ENCODE assay signal across 23 cellular contexts in the genomic region with DNA sequence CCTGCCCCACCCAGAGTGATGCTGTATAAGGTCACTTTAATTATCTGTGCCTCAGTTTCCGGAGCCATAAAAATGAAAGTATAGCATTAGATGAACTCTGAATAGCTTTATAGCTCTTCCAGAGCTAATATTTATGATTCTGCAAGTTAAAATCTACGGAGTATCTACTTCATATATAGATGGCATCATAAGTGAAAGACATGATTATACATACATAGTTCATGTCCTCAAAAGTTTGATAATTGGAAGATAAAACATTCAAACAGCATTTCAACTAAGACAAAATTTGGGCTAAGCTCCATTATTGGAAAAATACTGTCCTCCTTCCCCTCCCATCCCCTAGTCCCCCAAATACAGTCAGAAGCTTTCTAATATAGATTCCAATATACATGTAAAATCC.
"Had no signal": no experiment of that assay in that cellular context is flagged by ENCODE, and none has a peak within 500 bp of the region (broad histone marks: within the 10 kb centered on the region; RNA-seq: fewer than 3 reads in every experiment).

No MANE protein-coding gene starts in this region.

- H3K27ac Mint-ChIP-seq: endodermal cell; stimulated activated naive B cell treated with anti-CD40 and anti-IgM and Interleukin-4, amounts not matched to agents 10 μg/mL and 1 μg/mL and 100 μg/mL, for 72 hours had no signal

- H3K27me3 ChIP-seq: sigmoid colon, testis, tibial nerve, upper lobe of right lung, vagina had no signal

- H3K9me3 Mint-ChIP-seq: endodermal cell; neural crest cell; stimulated activated naive B cell treated with anti-CD40 and anti-IgM and Interleukin-4, amounts not matched to agents 10 μg/mL and 1 μg/mL and 100 μg/mL, for 72 hours; stimulated activated naive CD8-positive, alpha-beta T cell treated with anti-CD3 and anti-CD28 coated beads, Interleukin-15, amount 100 ng/mL, for 72 hours had no signal

- H3K27me3 Mint-ChIP-seq: stimulated activated naive B cell treated with anti-CD40 and anti-IgM and Interleukin-4, amounts not matched to agents 10 μg/mL and 1 μg/mL and 100 μg/mL, for 72 hours; stimulated activated naive CD8-positive, alpha-beta T cell treated with anti-CD3 and anti-CD28 coated beads, Interleukin-15, amount 100 ng/mL, for 72 hours had no signal

- FAIRE-seq: endothelial cell of umbilical vein had no signal

- H3K27ac ChIP-seq: foreskin keratinocyte, left ventricle myocardium inferior, lower lobe of right lung, sigmoid colon, skin epidermis, testis, tibial nerve, upper lobe of right lung, vagina had no signal

- H3K36me3 ChIP-seq: left ventricle myocardium inferior, lower lobe of right lung, sigmoid colon, tibial nerve, upper lobe of right lung, vagina had no signal

- H3K4me3 Mint-ChIP-seq: endodermal cell; stimulated activated naive B cell treated with anti-CD40 and anti-IgM and Interleukin-4, amounts not matched to agents 10 μg/mL and 1 μg/mL and 100 μg/mL, for 72 hours; stimulated activated naive CD8-positive, alpha-beta T cell treated with anti-CD3 and anti-CD28 coated beads, Interleukin-15, amount 100 ng/mL, for 72 hours had no signal

- H3K9me3 ChIP-seq: left ventricle myocardium inferior, lower lobe of right lung, sigmoid colon, testis, tibial nerve, upper lobe of right lung, vagina had no signal

- ATAC-seq: foreskin keratinocyte; left cardiac atrium; lower lobe of right lung; stimulated activated naive B cell treated with anti-CD40 and anti-IgM and Interleukin-4, amounts not matched to agents 10 μg/mL and 1 μg/mL and 100 μg/mL, for 72 hours; stimulated activated naive CD8-positive, alpha-beta T cell treated with anti-CD3 and anti-CD28 coated beads, Interleukin-15, amount 100 ng/mL, for 72 hours; upper lobe of right lung had no signal

- DNase-seq: dermis blood vessel endothelial cell; endodermal cell; erythroblast; foreskin keratinocyte; kidney; left cardiac atrium; left ventricle myocardium inferior; lower lobe of right lung; mesenchymal stem cell; midbrain; posterior cingulate gyrus; sigmoid colon; stimulated activated CD4-positive, alpha-beta T cell treated with anti-CD3 and anti-CD28 coated beads, Interleukin-2, amount 100 ng/mL, for 24 hours; stimulated activated CD4-positive, alpha-beta T cell treated with anti-CD3 and anti-CD28 coated beads, Interleukin-4, amount 100 ng/mL, for 4 hours; stimulated activated naive B cell treated with anti-CD40 and anti-IgM and Interleukin-4, amounts not matched to agents 10 μg/mL and 1 μg/mL and 100 μg/mL, for 72 hours; stimulated activated naive CD8-positive, alpha-beta T cell treated with anti-CD3 and anti-CD28 coated beads, Interleukin-15, amount 100 ng/mL, for 72 hours; testis; upper lobe of right lung had no signal

- H3K4me3 ChIP-seq: left ventricle myocardium inferior, lower lobe of right lung, sigmoid colon, skin epidermis, testis, tibial nerve, upper lobe of right lung, vagina had no signal
